Comparison of ENCODE assay signal across 17 cellular contexts in genomic region chr10:122387572-122387971, GRCh38. TPM values are rescaled to one million over a fixed set of nuclear protein-coding genes. Genes with fewer than 3 reads are reported as not detected.
A peak's percentile ranks its signal among the peaks of the same experiment; 100 is the strongest.
DNase-seq lines count a peak whose midpoint lies in the region; ATAC-seq lines count a peak whose summit lies in the region.
"Had no signal": no experiment of that assay in that cellular context is flagged by ENCODE, and none has a peak within 500 bp of the region (broad histone marks: within the 10 kb centered on the region; RNA-seq: fewer than 3 reads in every experiment).

No MANE protein-coding gene starts in this region.

- no peak overlapping the region for H3K18ac ChIP-seq in trophoblast cell (ENCODE audit: low read length)

- H2BK5ac ChIP-seq in trophoblast cell (ENCODE audit: low read depth, low read length, poor library complexity): no peak overlapping the region

- peaks cover 0 to 2% of the 10 kb centered on the region in 2 donors for H3K9me3 Mint-ChIP-seq in activated T-cell treated with anti-CD3 and anti-CD28 coated beads, Interleukin-2, amount 50 U/mL, for 72 hours
- no peaks in the 10 kb centered on the region for H3K9me3 Mint-ChIP-seq in activated T-cell treated with anti-CD3 and anti-CD28 coated beads, Interleukin-2, amount 50 U/mL, for 24 hours
- H3K9me3 Mint-ChIP-seq in stimulated activated effector memory CD8-positive, alpha-beta T cell treated with anti-CD3 and anti-CD28 coated beads, Interleukin-12 subunit alpha, Interleukin-12 subunit beta, amount 100 ng/mL, for 72 hours: no peaks in the 10 kb centered on the region
- H3K9me3 Mint-ChIP-seq: GM23338 had no signal

- H3K4ac ChIP-seq in trophoblast cell (ENCODE audit: low read depth, low read length): no peak overlapping the region

- no peaks in the 10 kb centered on the region for H3K27me3 ChIP-seq in SJCRH30
- no peaks in the 10 kb centered on the region for H3K27me3 ChIP-seq in trophoblast cell (ENCODE audit: insufficient read depth, low read length)

- no peak overlapping the region for H4K8ac ChIP-seq in trophoblast cell (ENCODE audit: low read depth, low read length)

- H3K23ac ChIP-seq in trophoblast cell (ENCODE audit: low read length): no peak overlapping the region

- H3K4me1 ChIP-seq in SJCRH30 (no peaks in the 10 kb centered on the region), trophoblast cell (ENCODE audit: control insufficient read depth in 1 of 2, insufficient read depth in 2 of 2, low read length in 2 of 2) (no peaks in the 10 kb centered on the region)

- no peak overlapping the region for H2BK120ac ChIP-seq in trophoblast cell (ENCODE audit: insufficient read depth, low read length, poor library complexity)

- H3K36me3 ChIP-seq in SJCRH30 (peaks cover 3% of the 10 kb centered on the region; the same call in 1 of the 2 replicates), trophoblast cell (ENCODE audit: control insufficient read depth in 1 of 2, insufficient read depth in 2 of 2, low read length in 2 of 2) (no peaks in the 10 kb centered on the region)

- H4K12ac ChIP-seq in trophoblast cell (ENCODE audit: low read depth, low read length): no peak overlapping the region

- peaks cover 2 to 4% of the 10 kb centered on the region in 2 donors for H3K36me3 Mint-ChIP-seq in activated T-cell treated with anti-CD3 and anti-CD28 coated beads, Interleukin-2, amount 50 U/mL, for 72 hours (ENCODE audit: insufficient read depth in 2 of 2)
- peaks cover 31% of the 10 kb centered on the region for H3K36me3 Mint-ChIP-seq in activated T-cell treated with anti-CD3 and anti-CD28 coated beads, Interleukin-2, amount 50 U/mL, for 24 hours (ENCODE audit: low read depth)
- peaks cover 19% of the 10 kb centered on the region for H3K36me3 Mint-ChIP-seq in stimulated activated effector memory CD8-positive, alpha-beta T cell treated with anti-CD3 and anti-CD28 coated beads, Interleukin-12 subunit alpha, Interleukin-12 subunit beta, amount 100 ng/mL, for 72 hours
- H3K36me3 Mint-ChIP-seq: CD14-positive monocyte had no signal

- H3K4me3 Mint-ChIP-seq in activated T-cell treated with anti-CD3 and anti-CD28 coated beads, Interleukin-2, amount 50 U/mL, for 72 hours: peak overlapping the region; percentile 19 to 81
- no peak overlapping the region for H3K4me3 Mint-ChIP-seq in activated T-cell treated with anti-CD3 and anti-CD28 coated beads, Interleukin-2, amount 50 U/mL, for 24 hours
- no peak overlapping the region for H3K4me3 Mint-ChIP-seq in stimulated activated effector memory CD8-positive, alpha-beta T cell treated with anti-CD3 and anti-CD28 coated beads, Interleukin-12 subunit alpha, Interleukin-12 subunit beta, amount 100 ng/mL, for 72 hours
- H3K4me3 Mint-ChIP-seq: CD14-positive monocyte; CD8-positive, alpha-beta T cell; GM23338 had no signal

- no CpG with 5 or more reads among the region's 2 CpGs for WGBS in trophoblast cell (ENCODE audit: extremely low coverage, insufficient coverage, insufficient read length)

- no peak overlapping the region for H3K4me2 ChIP-seq in trophoblast cell (ENCODE audit: low read length)
- H3K4me2 ChIP-seq: GM23338 had no signal

- H3K4me3 ChIP-seq in SJCRH30 (no peak overlapping the region), trophoblast cell (ENCODE audit: low read depth, low read length) (no peak overlapping the region)
- H3K4me3 ChIP-seq: GM23338 had no signal

- H3K4me1 Mint-ChIP-seq in activated T-cell treated with anti-CD3 and anti-CD28 coated beads, Interleukin-2, amount 50 U/mL, for 72 hours (ENCODE audit: low read depth): peaks cover 44% of the 10 kb centered on the region
- H3K4me1 Mint-ChIP-seq in activated T-cell treated with anti-CD3 and anti-CD28 coated beads, Interleukin-2, amount 50 U/mL, for 24 hours (ENCODE audit: low read depth): peaks cover 67% of the 10 kb centered on the region
- H3K4me1 Mint-ChIP-seq in stimulated activated effector memory CD8-positive, alpha-beta T cell treated with anti-CD3 and anti-CD28 coated beads, Interleukin-12 subunit alpha, Interleukin-12 subunit beta, amount 100 ng/mL, for 72 hours: peaks cover 44% of the 10 kb centered on the region
- H3K4me1 Mint-ChIP-seq: CD14-positive monocyte had no signal

- H2AFZ ChIP-seq in trophoblast cell (ENCODE audit: insufficient read depth, low read length, poor library complexity): no peak overlapping the region
- H2AFZ ChIP-seq: GM23338 had no signal

- H3K79me1 ChIP-seq in trophoblast cell (ENCODE audit: low read length): no peaks in the 10 kb centered on the region

- no peak for DNase-seq in activated T-cell treated with anti-CD3 and anti-CD28 coated beads, Interleukin-2, amount 50 U/mL, for 72 hours
- no peak for DNase-seq in activated T-cell treated with anti-CD3 and anti-CD28 coated beads, Interleukin-2, amount 50 U/mL, for 24 hours
- DNase-seq in SJCRH30 (peak; percentile 38 to 60), myocyte (ENCODE audit: low read depth) (peak; percentile 83), HuH-7 (ENCODE audit: low spot score) (no peak), trophoblast cell (no peak)
- DNase-seq in stimulated activated effector memory CD8-positive, alpha-beta T cell treated with anti-CD3 and anti-CD28 coated beads, Interleukin-12 subunit alpha, Interleukin-12 subunit beta, amount 100 ng/mL, for 72 hours (ENCODE audit: low spot score in 2 of 2): no peak
- DNase-seq: CD8-positive, alpha-beta T cell; COR-L47; DMS153; DMS79 treated with DMSO at 0.1 percent for 48 hours; EL; H7 had no signal

- no peaks in the 10 kb centered on the region for H3K79me2 ChIP-seq in trophoblast cell (ENCODE audit: control insufficient read depth, insufficient read depth, low read length, poor library complexity)

- no peak overlapping the region for H3K27ac Mint-ChIP-seq in activated T-cell treated with anti-CD3 and anti-CD28 coated beads, Interleukin-2, amount 50 U/mL, for 72 hours
- no peak overlapping the region for H3K27ac Mint-ChIP-seq in activated T-cell treated with anti-CD3 and anti-CD28 coated beads, Interleukin-2, amount 50 U/mL, for 24 hours
- peak overlapping the region; percentile 9 for H3K27ac Mint-ChIP-seq in stimulated activated effector memory CD8-positive, alpha-beta T cell treated with anti-CD3 and anti-CD28 coated beads, Interleukin-12 subunit alpha, Interleukin-12 subunit beta, amount 100 ng/mL, for 72 hours
- H3K27ac Mint-ChIP-seq: CD14-positive monocyte; CD8-positive, alpha-beta T cell; GM23338 had no signal

- H3K9me3 ChIP-seq in SJCRH30 (replicated peaks) (no peaks in the 10 kb centered on the region; the same call in 1 of the 2 replicates), trophoblast cell (ENCODE audit: insufficient read depth, low read depth, low read length) (no peaks in the 10 kb centered on the region)

- H3K14ac ChIP-seq in trophoblast cell (ENCODE audit: low read length): no peak overlapping the region

- H2AK5ac ChIP-seq in trophoblast cell (ENCODE audit: low read length): no peak overlapping the region

- no peak overlapping the region for H2BK12ac ChIP-seq in trophoblast cell (ENCODE audit: low read length)

- no peaks in the 10 kb centered on the region for H3K27me3 Mint-ChIP-seq in activated T-cell treated with anti-CD3 and anti-CD28 coated beads, Interleukin-2, amount 50 U/mL, for 72 hours (ENCODE audit: low read depth)
- H3K27me3 Mint-ChIP-seq in activated T-cell treated with anti-CD3 and anti-CD28 coated beads, Interleukin-2, amount 50 U/mL, for 24 hours: no peaks in the 10 kb centered on the region

- no peak overlapping the region for H4K91ac ChIP-seq in trophoblast cell (ENCODE audit: low read depth, low read length)

- ATAC-seq in activated T-cell treated with anti-CD3 and anti-CD28 coated beads, Interleukin-2, amount 50 U/mL, for 72 hours (replicated peaks in 1 of 2): no peak
- no peak for ATAC-seq in stimulated activated effector memory CD8-positive, alpha-beta T cell treated with anti-CD3 and anti-CD28 coated beads, Interleukin-12 subunit alpha, Interleukin-12 subunit beta, amount 100 ng/mL, for 72 hours
- no peak for ATAC-seq in GM18517 (IDR thresholded peaks at IDR 0.05; ENCODE audit: unreplicated experiment)
- ATAC-seq: CD8-positive, alpha-beta T cell; GM23338 had no signal

- H3K27ac ChIP-seq in SJCRH30 (no peak overlapping the region), trophoblast cell (ENCODE audit: low read depth, low read length) (no peak overlapping the region)
- H3K27ac ChIP-seq: 22Rv1 had no signal

- no peak overlapping the region for H3K9ac ChIP-seq in trophoblast cell (ENCODE audit: low read length)

RNA-seq across cellular contexts. Expression of gene PLEKHA1, which starts 13.1 kb away (rescaled TPM):
- total RNA-seq in activated T-cell treated with anti-CD3 and anti-CD28 coated beads, Interleukin-2, amount 50 U/mL, for 72 hours: 10 to 100 TPM in 1 of 2 donors, 1 to 10 TPM in 1; 8.7 to 14.8 TPM
- total RNA-seq in SJCRH30 (2014; rRNA removed; shearing (Covaris generic)): 26.6 and 31.9 TPM in 2 replicates
- total RNA-seq in myocyte: 39.1 and 45.2 TPM in 2 replicates
- polyA plus RNA-seq in myocyte (2012): 35.0 TPM
- polyA plus RNA-seq in trophoblast cell (2013): 22.8 and 23.3 TPM in 2 replicates

Comparison
In these comparisons a context has a peak if more than half of its experiments do, and no peak if none do; other contexts are left out.
1. H3K4me3 Mint-ChIP-seq: peak in activated T-cell treated with anti-CD3 and anti-CD28 coated beads, Interleukin-2, amount 50 U/mL, for 72 hours (2 of 2); none in activated T-cell treated with anti-CD3 and anti-CD28 coated beads, Interleukin-2, amount 50 U/mL, for 24 hours (single experiment) and stimulated activated effector memory CD8-positive, alpha-beta T cell treated with anti-CD3 and anti-CD28 coated beads, Interleukin-12 subunit alpha, Interleukin-12 subunit beta, amount 100 ng/mL, for 72 hours (single experiment).
2. DNase-seq: peak in SJCRH30 (2 of 2) and myocyte (single experiment); none in activated T-cell treated with anti-CD3 and anti-CD28 coated beads, Interleukin-2, amount 50 U/mL, for 72 hours (0 of 2), activated T-cell treated with anti-CD3 and anti-CD28 coated beads, Interleukin-2, amount 50 U/mL, for 24 hours (single experiment), stimulated activated effector memory CD8-positive, alpha-beta T cell treated with anti-CD3 and anti-CD28 coated beads, Interleukin-12 subunit alpha, Interleukin-12 subunit beta, amount 100 ng/mL, for 72 hours (0 of 2), HuH-7 (single experiment) and trophoblast cell (0 of 2).